In the genomic region with DNA sequence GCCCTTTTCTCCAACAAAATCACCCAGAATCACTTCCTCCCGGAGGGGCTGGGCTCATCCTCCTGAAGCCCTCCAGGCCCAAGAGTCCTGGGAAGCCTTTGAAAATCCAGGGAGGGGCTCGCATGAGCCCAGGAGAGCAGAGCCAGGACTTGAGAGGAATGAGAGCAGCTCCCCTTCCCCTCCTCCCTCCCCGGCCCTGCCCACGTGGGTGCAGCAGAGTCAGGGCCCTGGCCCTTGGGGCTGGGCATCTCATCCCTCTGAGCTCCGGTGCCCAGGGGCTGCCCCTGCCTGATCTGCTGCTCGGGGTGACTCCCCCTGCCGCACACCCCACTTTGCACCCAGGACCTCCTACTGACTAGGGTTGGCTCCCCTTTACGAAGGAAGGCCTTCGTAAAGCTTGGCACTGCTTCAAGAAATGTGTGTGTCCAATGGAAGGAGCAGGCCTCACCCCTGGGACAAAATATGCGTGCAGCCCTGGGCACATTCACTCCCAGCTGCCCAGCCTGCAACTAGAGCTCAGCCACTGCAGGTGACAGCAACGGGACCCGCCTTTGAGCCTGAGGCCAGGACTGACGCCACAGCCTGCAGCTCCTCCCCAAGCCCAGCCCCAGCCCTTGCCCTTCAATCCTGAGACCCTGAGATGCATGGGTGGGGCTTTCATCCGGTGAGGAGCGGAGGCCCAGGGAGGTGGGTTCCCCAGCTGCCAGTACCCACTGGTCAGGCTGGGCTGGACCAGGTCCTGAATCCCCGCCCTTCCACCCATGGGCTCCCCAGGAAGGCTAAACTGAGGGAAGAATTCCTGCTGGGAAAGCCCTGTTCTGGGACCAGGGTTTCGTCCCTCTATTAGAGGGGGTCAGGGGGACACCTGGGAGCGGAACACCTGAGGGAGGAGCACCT, we compare ENCODE assay signal across 9 cellular contexts. TPM values are rescaled to one million over a fixed set of nuclear protein-coding genes. Genes with fewer than 3 reads are reported as not detected.
DNase-seq lines count a peak whose midpoint lies in the region; ATAC-seq and TF ChIP-seq lines count a peak whose summit lies in the region.
"Had no signal": no experiment of that assay in that cellular context is flagged by ENCODE, and none has a peak within 500 bp of the region (broad histone marks: within the 10 kb centered on the region; RNA-seq: fewer than 3 reads in every experiment).

No MANE protein-coding gene starts in this region.

- ATAC-seq in body of pancreas (peak; percentile 69), mucosa of descending colon (peak; percentile 73), HG03521 (IDR thresholded peaks at IDR 0.05; ENCODE audit: unreplicated experiment) (no peak)

- TF ChIP-seq CTCF in KMS-11 (conservative IDR thresholded peaks at IDR 0.05; ENCODE audit: low read depth, low read length) (no peak), body of pancreas (IDR thresholded peaks at IDR 0.05) (peak in 1 of 7 experiments; percentile 13), mucosa of descending colon (IDR thresholded peaks at IDR 0.05) (no peak)

- peak overlapping the region; percentile 36; the same call in 1 of the 2 replicates for H3K9ac ChIP-seq in BLaER1
- H3K9ac ChIP-seq in KMS-11 = peak overlapping the region; percentile 47; the same call in 1 of the 2 replicates

- H3K4me1 ChIP-seq in BLaER1 = peaks cover 98% of the 10 kb centered on the region
- peaks cover 56% of the 10 kb centered on the region for H3K4me1 ChIP-seq in KMS-11 (ENCODE audit: low read depth, poor library complexity, severe bottlenecking)
- H3K4me1 ChIP-seq in body of pancreas = peaks cover 86% of the 10 kb centered on the region
- H3K4me1 ChIP-seq in mucosa of descending colon (ENCODE audit: low read depth) = peaks cover 67% of the 10 kb centered on the region
- peaks cover 30% of the 10 kb centered on the region for H3K4me1 ChIP-seq in CD8-positive, alpha-beta memory T cell (ENCODE audit: insufficient read depth, low read length)

- CTCF ChIA-PET in CD8-positive, alpha-beta memory T cell (lab: Charles Lee) = no interaction called here

- peaks cover 0 to 16% (median 0%) of the 10 kb centered on the region in 3 donors for H3K36me3 Mint-ChIP-seq in CD8-positive, alpha-beta memory T cell
- H3K36me3 Mint-ChIP-seq in activated naive CD8-positive, alpha-beta T cell treated with anti-CD3 and anti-CD28 coated beads for 36 hours = no peaks in the 10 kb centered on the region

- no peaks in the 10 kb centered on the region for H3K27me3 Mint-ChIP-seq in CD8-positive, alpha-beta memory T cell
- no peaks in the 10 kb centered on the region for H3K27me3 Mint-ChIP-seq in activated naive CD8-positive, alpha-beta T cell treated with anti-CD3 and anti-CD28 coated beads for 36 hours

- H3K4me3 Mint-ChIP-seq in CD8-positive, alpha-beta memory T cell = no peak overlapping the region
- no peak overlapping the region for H3K4me3 Mint-ChIP-seq in activated naive CD8-positive, alpha-beta T cell treated with anti-CD3 and anti-CD28 coated beads for 36 hours

- intact Hi-C loops in body of pancreas (cut with DNase I) (no loop called here), mucosa of descending colon (cut with DNase I, micrococcal nuclease) (no loop called here)

- POLR2A ChIA-PET in CD8-positive, alpha-beta memory T cell (lab: Charles Lee) = no interaction called here

- peak overlapping the region; percentile 87 for H3K4me2 ChIP-seq in BLaER1
- H3K4me2 ChIP-seq in KMS-11 = peak overlapping the region; percentile 83

- H4K20me1 ChIP-seq in BLaER1 (peaks cover 24% of the 10 kb centered on the region), KMS-11 (ENCODE audit: insufficient read depth) (no peaks in the 10 kb centered on the region)

- H3K9me3 Mint-ChIP-seq in CD8-positive, alpha-beta memory T cell = no peaks in the 10 kb centered on the region
- H3K9me3 Mint-ChIP-seq in activated naive CD8-positive, alpha-beta T cell treated with anti-CD3 and anti-CD28 coated beads for 36 hours = no peaks in the 10 kb centered on the region

- peak; percentile 76 to 88 (median 79) for TF ChIP-seq POLR2A in body of pancreas (IDR thresholded peaks at IDR 0.05)

- peak overlapping the region; percentile 18; the same call in 1 of the 2 replicates for H2AFZ ChIP-seq in KMS-11 (ENCODE audit: low read depth)

- no peaks in the 10 kb centered on the region for H3K79me2 ChIP-seq in KMS-11 (ENCODE audit: insufficient read depth, low read depth)

- H3K36me3 ChIP-seq in BLaER1 (no peaks in the 10 kb centered on the region), KMS-11 (ENCODE audit: insufficient read depth) (no peaks in the 10 kb centered on the region), body of pancreas (replicated peaks in 1 of 2; ENCODE audit: insufficient read depth in 1 of 2, low read depth in 2 of 2) (no peaks in the 10 kb centered on the region), mucosa of descending colon (ENCODE audit: low read depth) (no peaks in the 10 kb centered on the region)
- no peaks in the 10 kb centered on the region for H3K36me3 ChIP-seq in CD8-positive, alpha-beta memory T cell (ENCODE audit: insufficient read depth, low read length)

- H3K4me3 ChIP-seq in BLaER1 (no peak overlapping the region), KMS-11 (IDR thresholded peaks at IDR 0.05; ENCODE audit: insufficient read depth, low read depth, low read length) (no peak overlapping the region), body of pancreas (no peak overlapping the region), mucosa of descending colon (no peak overlapping the region)
- no peak overlapping the region for H3K4me3 ChIP-seq in CD8-positive, alpha-beta memory T cell (ENCODE audit: low read length)

- H3K27ac ChIP-seq in BLaER1 (peak overlapping the region; percentile 74), KMS-11 (peak overlapping the region; percentile 77), body of pancreas (peak overlapping the region; percentile 94 to 98 (median 96))
- no peak overlapping the region for H3K27ac ChIP-seq in CD8-positive, alpha-beta memory T cell (ENCODE audit: low read depth, low read length)

- DNase-seq in body of pancreas (peak; percentile 87 to 96 (median 93)), mucosa of descending colon (peak; percentile 89 to 92 (median 91))
- no peak for DNase-seq in CD8-positive, alpha-beta memory T cell
- DNase-seq in activated naive CD8-positive, alpha-beta T cell treated with anti-CD3 and anti-CD28 coated beads for 36 hours = no peak
- DNase-seq in activated CD4-positive, CD25-positive, alpha-beta regulatory T cell (lab: John Stamatoyannopoulos, UW) = no peak
- DNase-seq: NCI-H446 treated with DMSO at 0.1 percent for 48 hours had no signal

- peaks cover 5 to 52% (median 14%) of the 10 kb centered on the region in 3 donors for H3K4me1 Mint-ChIP-seq in CD8-positive, alpha-beta memory T cell
- peaks cover 16% of the 10 kb centered on the region for H3K4me1 Mint-ChIP-seq in activated naive CD8-positive, alpha-beta T cell treated with anti-CD3 and anti-CD28 coated beads for 36 hours

- WGBS in body of pancreas, 2 donors = 6 to 22% methylated on average over 7 to 17 of the region's 18 CpGs

- peak overlapping the region in 4 of 8 donors; percentile 32 to 81 (median 58) for H3K27ac Mint-ChIP-seq in CD8-positive, alpha-beta memory T cell
- no peak overlapping the region for H3K27ac Mint-ChIP-seq in activated naive CD8-positive, alpha-beta T cell treated with anti-CD3 and anti-CD28 coated beads for 36 hours

- H3K27me3 ChIP-seq in BLaER1 = no peaks in the 10 kb centered on the region
- no peaks in the 10 kb centered on the region for H3K27me3 ChIP-seq in KMS-11 (ENCODE audit: insufficient read depth, low read depth)
- no peaks in the 10 kb centered on the region for H3K27me3 ChIP-seq in body of pancreas
- H3K27me3 ChIP-seq in CD8-positive, alpha-beta memory T cell (ENCODE audit: insufficient read depth, low read length, poor library complexity, severe bottlenecking) = no peaks in the 10 kb centered on the region

- H3K9me3 ChIP-seq in BLaER1 (no peaks in the 10 kb centered on the region), body of pancreas (no peaks in the 10 kb centered on the region), mucosa of descending colon (no peaks in the 10 kb centered on the region)
- no peaks in the 10 kb centered on the region for H3K9me3 ChIP-seq in CD8-positive, alpha-beta memory T cell (ENCODE audit: low read length)

RNA-seq across cellular contexts. Expression of a gene that starts 21.8 kb away (rescaled TPM):
- 10 to 100 TPM; 31.9 to 46.5 TPM for total RNA-seq in body of pancreas
- total RNA-seq in mucosa of descending colon = 10 to 100 TPM; 37.7 to 55.6 (median 41.7) TPM
- total RNA-seq in CD8-positive, alpha-beta memory T cell = 1 to 10 TPM; 3.1 to 3.7 TPM
- polyA plus RNA-seq in CD8-positive, alpha-beta memory T cell = 4.4 TPM
- 1 to 10 TPM; 2.9 to 3.1 TPM for total RNA-seq in activated naive CD8-positive, alpha-beta T cell treated with anti-CD3 and anti-CD28 coated beads for 36 hours

Comparison
In these comparisons a context has a peak if more than half of its experiments do, and no peak if none do; other contexts are left out.
1. DNase-seq: peak in body of pancreas (4 of 4) and mucosa of descending colon (3 of 3); none in CD8-positive, alpha-beta memory T cell (0 of 5), activated naive CD8-positive, alpha-beta T cell treated with anti-CD3 and anti-CD28 coated beads for 36 hours (single experiment) and activated CD4-positive, CD25-positive, alpha-beta regulatory T cell (0 of 4).
2. RNA of a gene that starts 21.8 kb away (total RNA-seq): 31.9 to 46.5 TPM in body of pancreas and 37.7 to 55.6 TPM in mucosa of descending colon; 3.1 to 3.7 TPM in CD8-positive, alpha-beta memory T cell and 2.9 to 3.1 TPM in activated naive CD8-positive, alpha-beta T cell treated with anti-CD3 and anti-CD28 coated beads for 36 hours; every median in the first group is over 4 times any median in the second.